Comparison of ENCODE assay signal across 8 cellular contexts in the genomic region with DNA sequence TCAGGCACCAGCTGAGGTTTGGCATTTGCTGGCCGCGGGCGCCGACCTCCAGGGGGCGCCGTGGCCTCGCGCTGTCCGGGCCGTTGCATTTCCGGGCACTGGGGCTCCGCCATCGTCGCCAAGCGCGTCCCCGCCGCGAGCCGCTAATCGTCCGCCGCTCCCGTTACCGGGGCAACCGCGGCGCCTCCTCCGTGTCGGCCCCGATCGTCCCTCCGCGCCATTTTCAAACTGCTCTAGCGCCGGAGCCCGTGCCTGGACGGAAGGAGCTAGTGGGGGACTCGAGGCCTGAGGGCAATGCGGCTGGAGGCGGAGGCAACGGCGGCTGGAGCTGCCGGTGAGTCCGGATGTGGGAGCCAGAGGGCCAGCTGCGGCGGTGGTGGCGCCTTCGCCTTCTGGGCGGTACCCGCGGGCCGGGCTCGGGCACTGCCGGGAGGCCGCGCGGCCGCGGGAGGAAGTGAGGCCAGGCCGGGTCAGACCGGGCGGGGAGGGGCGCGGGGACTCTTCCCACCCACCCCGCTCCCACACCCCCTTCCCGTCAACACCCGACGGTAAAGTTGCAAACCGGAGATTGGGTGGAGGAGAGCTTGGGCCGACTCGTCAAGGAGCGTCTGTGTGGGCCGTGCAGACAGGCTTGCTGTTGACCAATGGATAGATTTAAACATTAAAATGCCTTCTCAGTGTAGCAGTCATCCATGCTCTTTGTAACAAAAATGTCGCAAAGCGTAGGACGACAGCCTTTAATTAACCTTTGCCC. TPM values are rescaled to one million over a fixed set of nuclear protein-coding genes. Genes with fewer than 3 reads are reported as not detected.
DNase-seq lines count a peak whose midpoint lies in the region; ATAC-seq and TF ChIP-seq lines count a peak whose summit lies in the region.

A gene with protein sequence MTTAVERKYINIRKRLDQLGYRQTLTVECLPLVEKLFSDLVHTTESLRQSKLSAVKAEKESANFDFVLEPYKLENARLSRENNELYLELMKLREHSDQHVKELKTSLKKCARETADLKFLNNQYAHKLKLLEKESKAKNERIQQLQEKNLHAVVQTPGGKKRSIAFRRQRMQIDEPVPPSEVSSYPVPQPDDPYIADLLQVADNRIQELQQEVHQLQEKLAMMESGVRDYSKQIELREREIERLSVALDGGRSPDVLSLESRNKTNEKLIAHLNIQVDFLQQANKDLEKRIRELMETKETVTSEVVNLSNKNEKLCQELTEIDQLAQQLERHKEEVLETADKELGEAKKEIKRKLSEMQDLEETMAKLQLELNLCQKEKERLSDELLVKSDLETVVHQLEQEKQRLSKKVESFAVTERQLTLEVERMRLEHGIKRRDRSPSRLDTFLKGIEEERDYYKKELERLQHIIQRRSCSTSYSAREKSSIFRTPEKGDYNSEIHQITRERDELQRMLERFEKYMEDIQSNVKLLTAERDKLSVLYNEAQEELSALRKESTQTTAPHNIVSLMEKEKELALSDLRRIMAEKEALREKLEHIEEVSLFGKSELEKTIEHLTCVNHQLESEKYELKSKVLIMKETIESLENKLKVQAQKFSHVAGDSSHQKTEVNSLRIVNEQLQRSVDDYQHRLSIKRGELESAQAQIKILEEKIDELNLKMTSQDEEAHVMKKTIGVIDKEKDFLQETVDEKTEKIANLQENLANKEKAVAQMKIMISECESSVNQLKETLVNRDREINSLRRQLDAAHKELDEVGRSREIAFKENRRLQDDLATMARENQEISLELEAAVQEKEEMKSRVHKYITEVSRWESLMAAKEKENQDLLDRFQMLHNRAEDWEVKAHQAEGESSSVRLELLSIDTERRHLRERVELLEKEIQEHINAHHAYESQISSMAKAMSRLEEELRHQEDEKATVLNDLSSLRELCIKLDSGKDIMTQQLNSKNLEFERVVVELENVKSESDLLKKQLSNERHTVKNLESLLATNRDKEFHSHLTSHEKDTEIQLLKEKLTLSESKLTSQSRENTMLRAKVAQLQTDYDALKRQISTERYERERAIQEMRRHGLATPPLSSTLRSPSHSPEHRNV (plus strand): TSS at position 220 of the 754 bp plus-strand sequence. CDS start 3,186 bp downstream, outside the sequence.

- TF ChIP-seq CTCF in GM12874 (IDR thresholded peaks at IDR 0.05; ENCODE audit: insufficient read depth, low read depth, low read length) (peak; percentile 98), osteocyte (IDR thresholded peaks at IDR 0.05) (peak; percentile 99)

- H3K36me3 Mint-ChIP-seq in activated naive CD8-positive, alpha-beta T cell = peaks cover 7% of the 10 kb centered on the region
- H3K36me3 Mint-ChIP-seq in osteocyte (ENCODE audit: unreplicated experiment) = peaks cover 9% of the 10 kb centered on the region

- peak within 1 kb of the TSS; percentile 91 for H3K4me3 ChIP-seq in thymus (ENCODE audit: low read length)

- peaks cover 8% of the 10 kb centered on the region for H3K9me3 Mint-ChIP-seq in activated naive CD8-positive, alpha-beta T cell (ENCODE audit: low read depth)
- no peaks in the 10 kb centered on the region for H3K9me3 Mint-ChIP-seq in osteocyte (ENCODE audit: unreplicated experiment)

- peak within 1 kb of the TSS; percentile 88 for H3K27ac Mint-ChIP-seq in activated naive CD8-positive, alpha-beta T cell
- peak within 1 kb of the TSS; percentile 95 for H3K27ac Mint-ChIP-seq in osteocyte (ENCODE audit: unreplicated experiment)

- WGBS in thymus = under 1% methylated on average over 77 of the region's 77 CpGs

- peak within 1 kb of the TSS; percentile 92 for H3K4me3 Mint-ChIP-seq in activated naive CD8-positive, alpha-beta T cell
- H3K4me3 Mint-ChIP-seq in osteocyte (ENCODE audit: unreplicated experiment) = peak within 1 kb of the TSS; percentile 76

- intact Hi-C loops in head of caudate nucleus (cut with DNase I) = loop anchor here (2.0 kb wide), 1 partner anchor 352 kb away; no protein-coding TSS in a partner anchor

- peaks cover 10% of the 10 kb centered on the region for H3K4me1 ChIP-seq in thymus (ENCODE audit: control insufficient read depth, insufficient read depth, low read length)

- H3K27ac ChIP-seq in thymus (ENCODE audit: low read depth) = peak within 1 kb of the TSS; percentile 88

- peak; percentile 75 for ATAC-seq in HG02759 (IDR thresholded peaks at IDR 0.05; ENCODE audit: unreplicated experiment)

- no peaks in the 10 kb centered on the region for H3K27me3 Mint-ChIP-seq in activated naive CD8-positive, alpha-beta T cell
- H3K27me3 Mint-ChIP-seq in osteocyte (ENCODE audit: unreplicated experiment) = no peaks in the 10 kb centered on the region

- DNase-seq in NCI-H1105 treated with DMSO at 0.1 percent for 48 hours (lab: John Stamatoyannopoulos, UW) = peak; percentile 81
- peak; percentile 81 for DNase-seq in SKM-1 treated with dmso at 0.1 percent for 144 hours (lab: John Stamatoyannopoulos, UW; ENCODE audit: unreplicated experiment)
- peak; percentile 78 to 97 (median 94) for DNase-seq in head of caudate nucleus
- peak; percentile 99 for DNase-seq in osteocyte (ENCODE audit: extremely low spot score, unreplicated experiment)

- no peaks in the 10 kb centered on the region for H3K36me3 ChIP-seq in thymus (ENCODE audit: control insufficient read depth, insufficient read depth)

- H3K27me3 ChIP-seq in thymus (ENCODE audit: control insufficient read depth, insufficient read depth) = no peaks in the 10 kb centered on the region

- peaks cover 46% of the 10 kb centered on the region for H3K4me1 Mint-ChIP-seq in activated naive CD8-positive, alpha-beta T cell (ENCODE audit: low read depth)
- peaks cover 42% of the 10 kb centered on the region for H3K4me1 Mint-ChIP-seq in osteocyte (ENCODE audit: unreplicated experiment)

- H3K9me3 ChIP-seq in thymus (ENCODE audit: control insufficient read depth) = no peaks in the 10 kb centered on the region

RNA-seq across cellular contexts. Expression of the gene that starts here (rescaled TPM):
- 11.8 TPM in 2 replicates for total RNA-seq in osteocyte
- 7.8 TPM for polyA plus RNA-seq in thymus

Comparison
In these comparisons a context has a peak if more than half of its experiments do, and no peak if none do; other contexts are left out.
1. Peak in every context shown above with its lines: DNase-seq, ATAC-seq, H3K4me3 ChIP-seq and H3K27ac ChIP-seq.